ENCODE assay signal across 12 cellular contexts in the genomic region with DNA sequence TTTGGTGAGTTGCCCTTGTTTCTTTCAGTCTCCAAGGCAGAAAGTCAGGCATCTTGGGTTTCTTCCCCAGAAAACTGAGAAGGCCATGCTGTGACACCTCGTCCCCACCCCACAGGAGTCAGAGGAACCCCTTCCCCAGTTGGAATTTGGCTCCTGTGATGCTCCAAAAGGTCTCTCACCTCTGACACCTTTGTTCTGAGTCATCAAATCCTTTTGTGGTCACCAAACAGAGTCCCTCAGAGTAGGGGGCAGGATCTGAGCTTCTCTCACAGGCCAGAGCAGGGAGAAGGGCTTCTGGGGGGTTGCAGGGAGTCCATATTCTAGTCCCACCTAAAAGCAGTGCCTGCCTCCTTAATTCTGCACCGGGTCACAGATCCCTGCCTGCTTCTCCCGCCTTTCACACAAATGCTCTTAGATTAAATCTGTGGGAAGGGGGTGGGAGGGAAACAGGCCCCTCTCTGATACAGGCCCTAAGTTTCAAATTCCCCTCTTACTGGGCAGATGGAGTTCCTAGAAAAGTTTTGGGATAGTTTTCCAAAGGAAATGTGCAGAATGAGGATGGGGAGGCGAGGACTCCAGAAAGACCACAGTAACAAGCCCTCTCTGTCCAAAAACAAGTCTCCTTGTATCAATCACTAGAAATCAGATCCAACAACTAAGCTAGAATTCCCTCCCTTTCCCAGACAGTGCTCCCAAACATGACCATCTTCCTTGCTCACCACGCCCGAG. TPM values are rescaled to one million over a fixed set of nuclear protein-coding genes. Genes with fewer than 3 reads are reported as not detected.
A peak's percentile ranks its signal among the peaks of the same experiment; 100 is the strongest.
DNase-seq lines count a peak whose midpoint lies in the region; ATAC-seq, FAIRE-seq and TF ChIP-seq lines count a peak whose summit lies in the region.
"Had no signal": no experiment of that assay in that cellular context is flagged by ENCODE, and none has a peak within 500 bp of the region (broad histone marks: within the 10 kb centered on the region; RNA-seq: fewer than 3 reads in every experiment).

No MANE protein-coding gene starts in this region.

- no peak overlapping the region for H3K14ac ChIP-seq in H1 (ENCODE audit: insufficient read length)

- no peaks in the 10 kb centered on the region for H3K79me1 ChIP-seq in H1 (ENCODE audit: low read depth, low read length)

- CTCF ChIA-PET in activated CD8-positive, alpha-beta T cell treated with anti-CD3 and anti-CD28 coated beads for 36 hours (lab: Charles Lee): interaction anchor here (1.1 to 9.1 kb wide), 4 partner anchors 10 to 47 kb away, joined by 3 to 210 read pairs (median 68); no protein-coding TSS in a partner anchor
- CTCF ChIA-PET in activated CD8-positive, alpha-beta T cell treated with anti-CD3 and anti-CD28 coated beads, Interleukin-2, amount 10 ng/mL, durations not matched to agents 7 days and 5 days (lab: Charles Lee): interaction anchor here (1.0 to 7.2 kb wide), 6 partner anchors 20 to 197 kb away, joined by 3 to 92 read pairs (median 4); no protein-coding TSS in a partner anchor
- CTCF ChIA-PET in H1 (lab: Charles Lee; ENCODE audit: partially characterized antibody): interaction anchor here (0.6 to 6.5 kb wide), 13 partner anchors 8 to 1027 kb away, joined by 3 to 43 read pairs (median 10); no protein-coding TSS in a partner anchor

- H3K18ac ChIP-seq in H1 (ENCODE audit: extremely low read depth, low read length): no peak overlapping the region

- peaks cover 22% of the 10 kb centered on the region for H3K23me2 ChIP-seq in H1 (ENCODE audit: low read depth, low read length)

- no peak overlapping the region for H2BK12ac ChIP-seq in H1 (ENCODE audit: low read depth, low read length)

- H2BK5ac ChIP-seq in H1 (ENCODE audit: low read depth, low read length): no peak overlapping the region

- H3K79me2 ChIP-seq in H1 (ENCODE audit: control insufficient read depth in 1 of 2, insufficient read depth in 2 of 2, low read length in 2 of 2): no peaks in the 10 kb centered on the region

- POLR2A ChIA-PET in activated CD8-positive, alpha-beta T cell treated with anti-CD3 and anti-CD28 coated beads for 36 hours (lab: Charles Lee): interaction anchor here (0.7 to 3.0 kb wide), 5 partner anchors 10 to 37 kb away, joined by 3 to 14 read pairs (median 10); a partner anchor contains a TSS
- POLR2A ChIA-PET in activated CD8-positive, alpha-beta T cell treated with anti-CD3 and anti-CD28 coated beads, Interleukin-2, amount 10 ng/mL, durations not matched to agents 7 days and 5 days (lab: Charles Lee): interaction anchor here (0.5 to 1.2 kb wide), 7 partner anchors 11 to 322 kb away, joined by 3 to 5 read pairs (median 3); a partner anchor contains a TSS
- POLR2A ChIA-PET in H1 (lab: Charles Lee; ENCODE audit: partially characterized antibody): interaction anchor here (1.2 to 1.6 kb wide), 2 partner anchors 11 to 37 kb away, joined by 5 to 6 read pairs; no protein-coding TSS in a partner anchor

- no peaks in the 10 kb centered on the region for H3K36me3 Mint-ChIP-seq in activated CD8-positive, alpha-beta T cell treated with anti-CD3 and anti-CD28 coated beads for 36 hours (ENCODE audit: low read depth)
- peaks cover 24% of the 10 kb centered on the region for H3K36me3 Mint-ChIP-seq in activated CD8-positive, alpha-beta T cell treated with anti-CD3 and anti-CD28 coated beads, Interleukin-2, amount 10 ng/mL, durations not matched to agents 7 days and 5 days (ENCODE audit: low read depth)
- no peaks in the 10 kb centered on the region for H3K36me3 Mint-ChIP-seq in progenitor cell of endocrine pancreas (ENCODE audit: insufficient read depth)

- no peak for TF ChIP-seq CTCF in activated CD8-positive, alpha-beta T cell treated with anti-CD3 and anti-CD28 coated beads for 36 hours (IDR thresholded peaks at IDR 0.05)
- TF ChIP-seq CTCF in H1 (IDR thresholded peaks at IDR 0.05; ENCODE audit: control extremely low read depth in 1 of 3, insufficient read depth in 1 of 3, low read depth in 1 of 3, low read length in 3 of 3): no peak
- no peak for TF ChIP-seq CTCF in progenitor cell of endocrine pancreas (IDR thresholded peaks at IDR 0.05; ENCODE audit: unreplicated experiment)

- H3K27ac Mint-ChIP-seq in activated CD8-positive, alpha-beta T cell treated with anti-CD3 and anti-CD28 coated beads for 36 hours: no peak overlapping the region
- H3K27ac Mint-ChIP-seq in activated CD8-positive, alpha-beta T cell treated with anti-CD3 and anti-CD28 coated beads, Interleukin-2, amount 10 ng/mL, durations not matched to agents 7 days and 5 days: no peak overlapping the region
- no peak overlapping the region for H3K27ac Mint-ChIP-seq in progenitor cell of endocrine pancreas

- no peaks in the 10 kb centered on the region for H4K20me1 ChIP-seq in H1 (replicated peaks in 1 of 2; ENCODE audit: control insufficient read depth in 1 of 2, insufficient read depth in 2 of 2, low read length in 2 of 2)

- H3K9me3 Mint-ChIP-seq in activated CD8-positive, alpha-beta T cell treated with anti-CD3 and anti-CD28 coated beads for 36 hours: no peaks in the 10 kb centered on the region
- no peaks in the 10 kb centered on the region for H3K9me3 Mint-ChIP-seq in activated CD8-positive, alpha-beta T cell treated with anti-CD3 and anti-CD28 coated beads, Interleukin-2, amount 10 ng/mL, durations not matched to agents 7 days and 5 days (ENCODE audit: insufficient read depth)
- H3K9me3 Mint-ChIP-seq in progenitor cell of endocrine pancreas (ENCODE audit: low read depth): no peaks in the 10 kb centered on the region

- H2BK20ac ChIP-seq in H1 (ENCODE audit: low read length): no peak overlapping the region

- H2BK120ac ChIP-seq in H1 (replicated peaks; ENCODE audit: low read depth, low read length): no peak overlapping the region

- no peak for TF ChIP-seq EP300 in H1 (IDR thresholded peaks at IDR 0.05; ENCODE audit: borderline replicate concordance in 1 of 2, low read depth in 2 of 2, low read length in 2 of 2)

- H3K4me2 ChIP-seq in H1 (ENCODE audit: insufficient read depth in 1 of 2, low read depth in 2 of 2, low read length in 2 of 2): peak overlapping the region; percentile 74 to 83; a peak in 3 of 4 replicates

- peaks cover 21% of the 10 kb centered on the region for H3K27me3 Mint-ChIP-seq in activated CD8-positive, alpha-beta T cell treated with anti-CD3 and anti-CD28 coated beads for 36 hours
- H3K27me3 Mint-ChIP-seq in activated CD8-positive, alpha-beta T cell treated with anti-CD3 and anti-CD28 coated beads, Interleukin-2, amount 10 ng/mL, durations not matched to agents 7 days and 5 days (ENCODE audit: low read depth): peaks cover 15% of the 10 kb centered on the region
- H3K27me3 Mint-ChIP-seq in progenitor cell of endocrine pancreas: peaks cover 66% of the 10 kb centered on the region

- peaks cover 71% of the 10 kb centered on the region for H3K27me3 ChIP-seq in HUES64 (ENCODE audit: insufficient read depth, low read length)
- H3K27me3 ChIP-seq in H1 (replicated peaks in 1 of 4; ENCODE audit: control insufficient read depth in 3 of 4, extremely low read depth in 1 of 4, insufficient read depth in 3 of 4, low read length in 3 of 4): peaks cover 21 to 58% (median 48%) of the 10 kb centered on the region in 4 experiments

- no peaks in the 10 kb centered on the region for H3K9me3 ChIP-seq in HUES64 (ENCODE audit: insufficient read depth, low read depth, low read length)
- no peaks in the 10 kb centered on the region for H3K9me3 ChIP-seq in H1 (ENCODE audit: insufficient read depth in 2 of 2, low read depth in 1 of 2, low read length in 1 of 2)
- H3K9me3 ChIP-seq: esophagus squamous epithelium had no signal

- 59% methylated on average over 3 of the region's 6 CpGs for WGBS in HUES64
- 66% methylated on average over 6 of the region's 6 CpGs; no CpG with 5 or more reads in 1 of the 2 experiments for WGBS in H1 (ENCODE audit: extremely low coverage in 1 of 2, insufficient coverage in 1 of 2, insufficient read length in 1 of 2, insufficient replicate concordance in 2 of 2, low coverage in 1 of 2, low lambda C conversion rate in 2 of 2, missing lambda C conversion rate in 1 of 2), 2 experiments

- no peak overlapping the region for H3K9ac ChIP-seq in HUES64 (ENCODE audit: low read depth, low read length)
- no peak overlapping the region for H3K9ac ChIP-seq in H1 (replicated peaks in 1 of 4; ENCODE audit: extremely low read depth in 1 of 4, low read depth in 3 of 4, low read length in 3 of 4)

- H4K8ac ChIP-seq in H1 (ENCODE audit: extremely low read depth, insufficient read depth, low read length): no peak overlapping the region; the same call in none of the 2 replicates

- no peak for FAIRE-seq in H1 (lab: Jason Lieb, UNC)

- H3K4me1 Mint-ChIP-seq in activated CD8-positive, alpha-beta T cell treated with anti-CD3 and anti-CD28 coated beads for 36 hours (ENCODE audit: low read depth): peaks cover 9% of the 10 kb centered on the region
- H3K4me1 Mint-ChIP-seq in activated CD8-positive, alpha-beta T cell treated with anti-CD3 and anti-CD28 coated beads, Interleukin-2, amount 10 ng/mL, durations not matched to agents 7 days and 5 days (ENCODE audit: low read depth): peaks cover 53% of the 10 kb centered on the region
- peaks cover 4% of the 10 kb centered on the region for H3K4me1 Mint-ChIP-seq in progenitor cell of endocrine pancreas (ENCODE audit: low read depth)

- TF ChIP-seq POLR2A in H1 (IDR thresholded peaks at IDR 0.05; ENCODE audit: control extremely low read depth in 1 of 2, low read depth in 2 of 2, low read length in 2 of 2): no peak

- no peaks in the 10 kb centered on the region for H3K36me3 ChIP-seq in HUES64 (ENCODE audit: insufficient read depth, low read length)
- H3K36me3 ChIP-seq in H1 (ENCODE audit: control insufficient read depth in 2 of 4, insufficient read depth in 4 of 4, low read length in 3 of 4): no peaks in the 10 kb centered on the region
- H3K36me3 ChIP-seq: esophagus squamous epithelium had no signal

- no peak overlapping the region for H3K4ac ChIP-seq in H1 (replicated peaks; ENCODE audit: insufficient read length, low read depth, low read length)

- ATAC-seq in activated CD8-positive, alpha-beta T cell treated with anti-CD3 and anti-CD28 coated beads for 36 hours: no peak
- no peak for ATAC-seq in activated CD8-positive, alpha-beta T cell treated with anti-CD3 and anti-CD28 coated beads, Interleukin-2, amount 10 ng/mL, durations not matched to agents 7 days and 5 days
- ATAC-seq in GM21447 (IDR thresholded peaks at IDR 0.05; ENCODE audit: unreplicated experiment) (no peak), HG02885 (IDR thresholded peaks at IDR 0.05; ENCODE audit: poor library complexity, unreplicated experiment) (no peak)

- H4K91ac ChIP-seq in H1 (replicated peaks; ENCODE audit: insufficient read length, low read length): no peak overlapping the region

- intact Hi-C loops in activated CD8-positive, alpha-beta T cell treated with anti-CD3 and anti-CD28 coated beads for 36 hours (cut with micrococcal nuclease): no loop called here

- H3K4me3 ChIP-seq in HUES64 (ENCODE audit: low read length) (peak overlapping the region; percentile 97; the same call in 1 of the 2 replicates), H1 (ENCODE audit: extremely low read depth in 1 of 4, insufficient read depth in 2 of 4, low read depth in 3 of 4, low read length in 4 of 4) (peak overlapping the region in 1 of 4 experiments; percentile 82; a peak in 2 of 8 replicates)

- no peak overlapping the region for H2BK15ac ChIP-seq in H1 (ENCODE audit: low read length)

- H3K23ac ChIP-seq in H1 (ENCODE audit: insufficient read length): no peak overlapping the region

- TF ChIP-seq RAD21 in H1 (IDR thresholded peaks at IDR 0.05 in 1 of 2, conservative IDR thresholded peaks at IDR 0.05 in 1 of 2; ENCODE audit: low read depth in 2 of 2, low read length in 2 of 2): no peak

- no peak overlapping the region for H3K27ac ChIP-seq in HUES64 (ENCODE audit: low read depth, low read length)
- H3K27ac ChIP-seq in H1 (ENCODE audit: low read depth, low read length): no peak overlapping the region
- H3K27ac ChIP-seq: PC-9 had no signal

- H3K56ac ChIP-seq in H1 (replicated peaks; ENCODE audit: insufficient read length, low read depth, low read length): no peak overlapping the region

- DNase-seq in activated CD8-positive, alpha-beta T cell treated with anti-CD3 and anti-CD28 coated beads for 36 hours: no peak
- no peak for DNase-seq in activated CD8-positive, alpha-beta T cell treated with anti-CD3 and anti-CD28 coated beads, Interleukin-2, amount 10 ng/mL, durations not matched to agents 7 days and 5 days
- no peak for DNase-seq in H1 (ENCODE audit: low read depth in 1 of 2, low spot score in 2 of 2)
- DNase-seq in progenitor cell of endocrine pancreas (ENCODE audit: low spot score, unreplicated experiment): no peak
- DNase-seq in HuH-7.5 (ENCODE audit: low spot score): no peak
- DNase-seq: EL, esophagus squamous epithelium, NCI-H2171 treated with DMSO at 0.1 percent for 48 hours had no signal

- H2AFZ ChIP-seq in H1 (ENCODE audit: low read length): no peak overlapping the region

- no peak overlapping the region for H2AK5ac ChIP-seq in H1 (ENCODE audit: low read depth, low read length)

- peak overlapping the region; percentile 4 for H3K4me3 Mint-ChIP-seq in activated CD8-positive, alpha-beta T cell treated with anti-CD3 and anti-CD28 coated beads for 36 hours
- no peak overlapping the region for H3K4me3 Mint-ChIP-seq in activated CD8-positive, alpha-beta T cell treated with anti-CD3 and anti-CD28 coated beads, Interleukin-2, amount 10 ng/mL, durations not matched to agents 7 days and 5 days
- H3K4me3 Mint-ChIP-seq in progenitor cell of endocrine pancreas (ENCODE audit: low read depth): peak overlapping the region; percentile 45

- H3K4me1 ChIP-seq in HUES64 (ENCODE audit: insufficient read depth, low read length): no peaks in the 10 kb centered on the region
- peaks cover 0 to 8% (median 5%) of the 10 kb centered on the region in 4 experiments; a peak in 3 of 7 replicates for H3K4me1 ChIP-seq in H1 (replicated peaks in 1 of 4; ENCODE audit: control insufficient read depth in 3 of 4, insufficient read depth in 4 of 4, low read length in 3 of 4)

- no peak overlapping the region for H4K5ac ChIP-seq in H1 (ENCODE audit: insufficient read length, low read depth, low read length)

RNA-seq across cellular contexts. Expression of a gene that starts 1.3 kb away (rescaled TPM):
- not detected for total RNA-seq in activated CD8-positive, alpha-beta T cell treated with anti-CD3 and anti-CD28 coated beads for 36 hours
- not detected for total RNA-seq in activated CD8-positive, alpha-beta T cell treated with anti-CD3 and anti-CD28 coated beads, Interleukin-2, amount 10 ng/mL, durations not matched to agents 7 days and 5 days
- 0.40 TPM for polyA plus RNA-seq in HUES64 (2013, experiment 1 of 2)
- 0.19 TPM for polyA plus RNA-seq in HUES64 (2013, experiment 2 of 2)
- total RNA-seq in H1 (2021; fragmentation: NEBNext Ultra II Directional; extraction: Animal tissue kit (Norgen Biotek cat#: 25700)): 0.34 and 0.73 TPM in 2 replicates
- 0.45 and 1.2 TPM in 2 replicates for polyA plus RNA-seq in H1 (2011; rRNA removed)
- polyA plus RNA-seq in H1 (2011; cell fraction: cytosol; rRNA removed): 0.49 TPM
- polyA plus RNA-seq in H1 (2011; cell fraction: nucleus; rRNA removed): 1.3 TPM
- 0.32 to 0.56 TPM (median 0.43 TPM) in 4 replicates for polyA plus RNA-seq in H1 (2012, experiment 1 of 2)
- polyA plus RNA-seq in H1 (2012, experiment 2 of 2): 0.88 TPM
- 0.57 TPM for polyA plus RNA-seq in H1 (2013, experiment 1 of 2)
- polyA plus RNA-seq in H1 (2013, experiment 2 of 2): 0.61 TPM
- 0.39 and 0.73 TPM in 2 replicates for polyA minus RNA-seq in H1 (2011; rRNA and poly(A)+ RNA removed)
- polyA minus RNA-seq in H1 (2011; cell fraction: cytosol; rRNA and poly(A)+ RNA removed): 1.4 TPM
- polyA minus RNA-seq in H1 (2011; cell fraction: nucleus; rRNA and poly(A)+ RNA removed): 1.8 TPM
- not detected in 2 replicates for total RNA-seq in progenitor cell of endocrine pancreas
- total RNA-seq: PC-9 had no signal

RNA-seq across cellular contexts. Expression of a gene that starts 18.7 kb away (rescaled TPM):
- 10 to 100 TPM; 39.3 to 45.1 TPM for total RNA-seq in activated CD8-positive, alpha-beta T cell treated with anti-CD3 and anti-CD28 coated beads for 36 hours
- total RNA-seq in activated CD8-positive, alpha-beta T cell treated with anti-CD3 and anti-CD28 coated beads, Interleukin-2, amount 10 ng/mL, durations not matched to agents 7 days and 5 days: 100 to 1,000 TPM; 110 to 117 TPM
- polyA plus RNA-seq in HUES64 (2013, experiment 1 of 2): 1.9 TPM
- 2.3 TPM for polyA plus RNA-seq in HUES64 (2013, experiment 2 of 2)
- total RNA-seq in H1 (2021; fragmentation: NEBNext Ultra II Directional; extraction: Animal tissue kit (Norgen Biotek cat#: 25700)): 1.1 and 1.3 TPM in 2 replicates
- 2.5 and 3.6 TPM in 2 replicates for polyA plus RNA-seq in H1 (2011; rRNA removed)
- 2.1 TPM for polyA plus RNA-seq in H1 (2011; cell fraction: cytosol; rRNA removed)
- polyA plus RNA-seq in H1 (2011; cell fraction: nucleus; rRNA removed): 2.9 TPM
- polyA plus RNA-seq in H1 (2012, experiment 1 of 2): 0.54 to 1.8 TPM (median 1.5 TPM) in 4 replicates
- 1.7 TPM for polyA plus RNA-seq in H1 (2012, experiment 2 of 2)
- 1.4 TPM for polyA plus RNA-seq in H1 (2013, experiment 1 of 2)
- polyA plus RNA-seq in H1 (2013, experiment 2 of 2): 1.4 TPM
- 1.3 and 3.8 TPM in 2 replicates for polyA minus RNA-seq in H1 (2011; rRNA and poly(A)+ RNA removed)
- 2.5 TPM for polyA minus RNA-seq in H1 (2011; cell fraction: cytosol; rRNA and poly(A)+ RNA removed)
- 4.5 TPM for polyA minus RNA-seq in H1 (2011; cell fraction: nucleus; rRNA and poly(A)+ RNA removed)
- total RNA-seq in progenitor cell of endocrine pancreas: not detected in 2 replicates
- total RNA-seq: PC-9 had no signal

RNA-seq across cellular contexts. Expression of a gene that starts 18.9 kb away (rescaled TPM):
- total RNA-seq in activated CD8-positive, alpha-beta T cell treated with anti-CD3 and anti-CD28 coated beads for 36 hours: 10 to 100 TPM; 21.7 to 23.9 TPM
- total RNA-seq in activated CD8-positive, alpha-beta T cell treated with anti-CD3 and anti-CD28 coated beads, Interleukin-2, amount 10 ng/mL, durations not matched to agents 7 days and 5 days: 10 to 100 TPM; 40.0 to 45.4 TPM
- 0.75 TPM for polyA plus RNA-seq in HUES64 (2013, experiment 1 of 2)
- 0.89 TPM for polyA plus RNA-seq in HUES64 (2013, experiment 2 of 2)
- 0.73 and 1.4 TPM in 2 replicates for total RNA-seq in H1 (2021; fragmentation: NEBNext Ultra II Directional; extraction: Animal tissue kit (Norgen Biotek cat#: 25700))
- polyA plus RNA-seq in H1 (2011; rRNA removed): 1.3 and 1.7 TPM in 2 replicates
- 1.5 TPM for polyA plus RNA-seq in H1 (2011; cell fraction: cytosol; rRNA removed)
- 0.39 TPM for polyA plus RNA-seq in H1 (2011; cell fraction: nucleus; rRNA removed)
- polyA plus RNA-seq in H1 (2012, experiment 1 of 2): 1.1 to 1.6 TPM (median 1.3 TPM) in 4 replicates
- polyA plus RNA-seq in H1 (2012, experiment 2 of 2): 1.9 TPM
- 1.0 TPM for polyA plus RNA-seq in H1 (2013, experiment 1 of 2)
- 1.0 TPM for polyA plus RNA-seq in H1 (2013, experiment 2 of 2)
- 1.8 and 2.0 TPM in 2 replicates for polyA minus RNA-seq in H1 (2011; rRNA and poly(A)+ RNA removed)
- not detected for polyA minus RNA-seq in H1 (2011; cell fraction: cytosol; rRNA and poly(A)+ RNA removed)
- 1.00 TPM for polyA minus RNA-seq in H1 (2011; cell fraction: nucleus; rRNA and poly(A)+ RNA removed)
- not detected in 2 replicates for total RNA-seq in progenitor cell of endocrine pancreas

Comparison
In these comparisons a context has a peak if more than half of its experiments do, and no peak if none do; other contexts are left out.
1. RNA of a gene that starts 18.7 kb away (total RNA-seq): 110 to 117 TPM in activated CD8-positive, alpha-beta T cell treated with anti-CD3 and anti-CD28 coated beads, Interleukin-2, amount 10 ng/mL, durations not matched to agents 7 days and 5 days and 39.3 to 45.1 TPM in activated CD8-positive, alpha-beta T cell treated with anti-CD3 and anti-CD28 coated beads for 36 hours; 1.1 to 1.3 TPM in H1 and not detected in progenitor cell of endocrine pancreas; every median in the first group is over 10 times any median in the second.